ENCODE assay signal across 8 cellular contexts in the genomic region with DNA sequence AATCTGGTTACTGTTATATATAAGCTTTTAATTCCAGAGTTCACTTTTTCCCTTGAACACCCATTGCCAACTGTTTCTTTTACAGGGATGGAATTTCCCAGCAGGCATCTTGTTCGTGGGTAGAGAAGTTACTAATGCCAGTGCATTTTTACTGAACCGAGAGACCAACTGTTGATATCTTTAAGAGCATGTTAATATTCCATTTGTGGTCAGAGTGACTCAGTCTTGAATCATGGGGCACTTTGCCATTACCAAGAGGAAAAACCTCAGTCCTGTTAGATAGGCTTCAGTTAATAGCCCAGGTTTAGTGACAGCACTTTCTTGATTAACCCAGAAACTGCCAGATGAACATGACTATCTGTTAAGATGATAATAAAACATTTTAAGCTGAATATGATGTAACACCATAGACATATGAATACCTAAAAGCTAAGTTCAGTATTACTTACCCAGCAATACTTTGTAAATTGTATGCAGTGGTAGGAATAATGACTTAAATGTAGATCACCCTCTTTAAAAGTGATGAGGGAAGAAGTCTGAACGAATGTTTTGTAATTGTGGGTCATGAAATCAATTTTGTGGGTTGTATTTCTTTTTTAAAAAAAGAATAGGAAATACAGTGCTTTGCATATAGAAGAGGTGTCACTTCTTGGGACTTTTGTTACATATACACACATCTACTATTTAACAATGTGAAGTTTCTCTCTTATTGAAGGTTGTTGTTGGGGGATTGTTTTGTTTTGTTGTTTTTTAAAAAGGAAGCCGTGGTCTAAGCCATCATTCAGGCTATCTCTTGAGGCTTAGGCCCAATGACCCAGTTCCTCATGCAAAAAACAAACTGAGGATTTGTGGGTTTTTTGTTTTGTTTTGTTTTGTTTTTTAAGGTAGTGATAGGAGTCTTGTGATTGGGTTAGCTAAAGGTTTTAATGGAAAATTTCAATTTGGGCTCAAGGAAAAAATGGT.
DNase-seq lines count a peak whose midpoint lies in the region; ATAC-seq, FAIRE-seq and TF ChIP-seq lines count a peak whose summit lies in the region.

No MANE protein-coding gene starts in this region.

- H3K36me3 ChIP-seq in MG63 = peaks cover 49% of the 10 kb centered on the region

- no peaks in the 10 kb centered on the region for H3K9me3 ChIP-seq in MG63

- ATAC-seq in GM21576 (IDR thresholded peaks at IDR 0.05; ENCODE audit: unreplicated experiment) (no peak), HG03025 (IDR thresholded peaks at IDR 0.05; ENCODE audit: low FRiP score, unreplicated experiment) (no peak)

- H3K4me3 ChIP-seq in MG63 (0 out of 2 replicates have a peak overlapping the region, but pooled peaks have one; percentile 4), astrocyte of the cerebellum (ENCODE audit: low read depth, low read length) (no peak overlapping the region)

- peak; percentile 64 for FAIRE-seq in GM18507 (lab: Jason Lieb, UNC)
- no peak for FAIRE-seq in urothelium cell line (lab: Jason Lieb, UNC)

- H3K27me3 ChIP-seq in MG63 = no peaks in the 10 kb centered on the region
- no peaks in the 10 kb centered on the region for H3K27me3 ChIP-seq in layer of hippocampus (ENCODE audit: control insufficient read depth, insufficient read depth, low read length)

- no peak for TF ChIP-seq CTCF in astrocyte of the cerebellum (IDR thresholded peaks at IDR 0.05; ENCODE audit: low read depth, low read length, missing control alignments)

- DNase-seq in GM18507 (ENCODE audit: extremely low spot score, insufficient read length, low read depth) (no peak), MG63 (peak; percentile 80), astrocyte of the cerebellum (ENCODE audit: low read depth) (peak; percentile 100), urothelium cell line (ENCODE audit: low spot score) (peak; percentile 62), NCI-H1436 (lab: John Stamatoyannopoulos, UW) (no peak)

- in situ Hi-C loops in astrocyte of the cerebellum (cut with HindIII; ENCODE audit: low sequenced_read_pairs) = no loop called here

- H3K27ac ChIP-seq in layer of hippocampus (ENCODE audit: low read depth, low read length) = peak overlapping the region; percentile 25

Comparison
In these comparisons a context has a peak if more than half of its experiments do, and no peak if none do; other contexts are left out.
1. DNase-seq: peak in MG63 (single experiment), astrocyte of the cerebellum (single experiment) and urothelium cell line (single experiment); none in GM18507 (single experiment) and NCI-H1436 (single experiment).